ENCODE assay signal across 15 cellular contexts in genomic region chr20:38085031-38085430, GRCh38. TPM values are rescaled to one million over a fixed set of nuclear protein-coding genes. Genes with fewer than 3 reads are reported as not detected.
A peak's percentile ranks its signal among the peaks of the same experiment; 100 is the strongest.
DNase-seq lines count a peak whose midpoint lies in the region; ATAC-seq and TF ChIP-seq lines count a peak whose summit lies in the region.
"Had no signal": no experiment of that assay in that cellular context is flagged by ENCODE, and none has a peak within 500 bp of the region (broad histone marks: within the 10 kb centered on the region; RNA-seq: fewer than 3 reads in every experiment).

No MANE protein-coding gene starts in this region.

- H3K4me1 Mint-ChIP-seq in activated naive CD4-positive, alpha-beta T cell treated with anti-CD3 and anti-CD28 coated beads for 36 hours (ENCODE audit: low read depth) = no peaks in the 10 kb centered on the region

- H3K4me1 ChIP-seq in muscle layer of duodenum (ENCODE audit: control insufficient read depth in 1 of 2, insufficient read depth in 2 of 2, low read length in 2 of 2) = peaks cover 0 to 22% of the 10 kb centered on the region in 2 donors
- H3K4me1 ChIP-seq in upper lobe of left lung = peaks cover 23 to 33% (median 28%) of the 10 kb centered on the region in 4 donors

- peak overlapping the region; percentile 25 for H3K27ac Mint-ChIP-seq in activated naive CD4-positive, alpha-beta T cell treated with anti-CD3 and anti-CD28 coated beads for 36 hours

- H3K36me3 ChIP-seq in muscle layer of duodenum (ENCODE audit: control insufficient read depth in 1 of 2, insufficient read depth in 2 of 2, low read length in 2 of 2) = peaks cover 9 to 11% of the 10 kb centered on the region in 2 donors
- peaks cover 5 to 57% (median 22%) of the 10 kb centered on the region in 4 donors for H3K36me3 ChIP-seq in upper lobe of left lung

- peak overlapping the region; percentile 60 for H3K4me3 ChIP-seq in fibroblast of villous mesenchyme (ENCODE audit: low read depth, low read length)
- peak overlapping the region in 1 of 2 donors; percentile 22 for H3K4me3 ChIP-seq in muscle layer of duodenum (ENCODE audit: low read depth in 1 of 2, low read length in 2 of 2)
- no peak overlapping the region for H3K4me3 ChIP-seq in upper lobe of left lung
- H3K4me3 ChIP-seq: gastrocnemius medialis had no signal

- ATAC-seq in upper lobe of left lung (ENCODE audit: low FRiP score in 2 of 2) = no peak
- ATAC-seq: effector memory CD8-positive, alpha-beta T cell; gastrocnemius medialis had no signal

- TF ChIP-seq POLR2A in upper lobe of left lung (IDR thresholded peaks at IDR 0.05) = no peak

- peaks cover 39% of the 10 kb centered on the region for H3K36me3 Mint-ChIP-seq in activated naive CD4-positive, alpha-beta T cell treated with anti-CD3 and anti-CD28 coated beads for 36 hours (ENCODE audit: low read depth)

- H3K27me3 ChIP-seq in muscle layer of duodenum (ENCODE audit: low read depth, low read length) (no peaks in the 10 kb centered on the region), upper lobe of left lung (no peaks in the 10 kb centered on the region)
- H3K27me3 ChIP-seq: gastrocnemius medialis, neutrophil had no signal

- H3K9me3 ChIP-seq in muscle layer of duodenum (ENCODE audit: control insufficient read depth in 1 of 2, low read length in 2 of 2) (no peaks in the 10 kb centered on the region), upper lobe of left lung (no peaks in the 10 kb centered on the region)
- H3K9me3 ChIP-seq: gastrocnemius medialis, neutrophil had no signal

- 59 to 66% methylated on average over 9 of the region's 9 CpGs for WGBS in upper lobe of left lung, 2 donors

- no peak overlapping the region for H3K4me3 Mint-ChIP-seq in activated naive CD4-positive, alpha-beta T cell treated with anti-CD3 and anti-CD28 coated beads for 36 hours
- H3K4me3 Mint-ChIP-seq: effector memory CD8-positive, alpha-beta T cell had no signal

- no peaks in the 10 kb centered on the region for H3K9me3 Mint-ChIP-seq in activated naive CD4-positive, alpha-beta T cell treated with anti-CD3 and anti-CD28 coated beads for 36 hours
- H3K9me3 Mint-ChIP-seq: effector memory CD8-positive, alpha-beta T cell had no signal

- no peak for DNase-seq in activated naive CD4-positive, alpha-beta T cell treated with anti-CD3 and anti-CD28 coated beads for 36 hours
- DNase-seq in activated naive CD4-positive, alpha-beta T cell treated with anti-CD3 and anti-CD28 coated beads, Interleukin-2, amount 50 U/mL, for 16 hours = no peak
- DNase-seq in fibroblast of villous mesenchyme (ENCODE audit: low read depth) (no peak), upper lobe of left lung (no peak), NCI-H2081 treated with DMSO at 0.1 percent for 48 hours (lab: John Stamatoyannopoulos, UW) (no peak), NCI-H226 (no peak)
- DNase-seq in activated CD4-positive, alpha-beta T cell treated with anti-CD3 and anti-CD28 coated beads for 48 hours = no peak
- DNase-seq: activated CD4-positive, CD25-positive, alpha-beta regulatory T cell treated with anti-CD3 and anti-CD28 coated beads, Interleukin-2, amount 50 U/mL, for 72 hours; activated T-cell treated with anti-CD3 and anti-CD28 coated beads, Interleukin-2, amount 50 U/mL, for 48 hours; COR-L47; effector memory CD8-positive, alpha-beta T cell; gastrocnemius medialis; NCI-H2081 had no signal

- H3K27me3 Mint-ChIP-seq in activated naive CD4-positive, alpha-beta T cell treated with anti-CD3 and anti-CD28 coated beads for 36 hours (ENCODE audit: low read depth) = no peaks in the 10 kb centered on the region
- H3K27me3 Mint-ChIP-seq: effector memory CD8-positive, alpha-beta T cell had no signal

- TF ChIP-seq EP300 in upper lobe of left lung (IDR thresholded peaks at IDR 0.05) = no peak

- TF ChIP-seq CTCF in fibroblast of villous mesenchyme (IDR thresholded peaks at IDR 0.05; ENCODE audit: insufficient read depth, low read depth, low read length) = no peak
- TF ChIP-seq CTCF in upper lobe of left lung (IDR thresholded peaks at IDR 0.05) = no peak

- peak overlapping the region; percentile 88 for H3K27ac ChIP-seq in muscle layer of duodenum (ENCODE audit: low read length)
- peak overlapping the region; percentile 68 to 75 (median 73) for H3K27ac ChIP-seq in upper lobe of left lung
- H3K27ac ChIP-seq: gastrocnemius medialis, neutrophil had no signal

- intact Hi-C loops in activated naive CD4-positive, alpha-beta T cell treated with anti-CD3 and anti-CD28 coated beads for 36 hours (cut with micrococcal nuclease) = no loop called here

- CTCF ChIA-PET in activated naive CD4-positive, alpha-beta T cell treated with anti-CD3 and anti-CD28 coated beads for 36 hours (lab: Charles Lee) = no interaction called here

RNA-seq across cellular contexts. Expression of gene RPRD1B, which starts 51.5 kb away (rescaled TPM):
- total RNA-seq in activated naive CD4-positive, alpha-beta T cell treated with anti-CD3 and anti-CD28 coated beads for 36 hours = 10 to 100 TPM; 31.6 to 32.7 TPM
- total RNA-seq in fibroblast of villous mesenchyme (30.0 and 36.3 TPM in 2 replicates), upper lobe of left lung (10 to 100 TPM; 26.0 to 75.4 (median 29.2) TPM)

RNA-seq across cellular contexts. Expression of gene TTI1, which starts 51.8 kb away (rescaled TPM):
- total RNA-seq in activated naive CD4-positive, alpha-beta T cell treated with anti-CD3 and anti-CD28 coated beads for 36 hours = 10 to 100 TPM; 32.8 to 36.2 TPM
- total RNA-seq in fibroblast of villous mesenchyme (15.8 and 24.2 TPM in 2 replicates), upper lobe of left lung (10 to 100 TPM; 11.2 to 30.4 (median 15.1) TPM)
